Comparison of ENCODE assay signal across 16 cellular contexts in genomic region chr1:85606414-85606800, GRCh38. TPM values are rescaled to one million over a fixed set of nuclear protein-coding genes. Genes with fewer than 3 reads are reported as not detected.
DNase-seq lines count a peak whose midpoint lies in the region; ATAC-seq and TF ChIP-seq lines count a peak whose summit lies in the region.
"Had no signal": no experiment of that assay in that cellular context is flagged by ENCODE, and none has a peak within 500 bp of the region (broad histone marks: within the 10 kb centered on the region; RNA-seq: fewer than 3 reads in every experiment).

No MANE protein-coding gene starts in this region.

- CTCF ChIA-PET in MCF 10A (lab: Yijun Ruan, JAX): interaction anchor here (0.8 to 1.5 kb wide), 4 partner anchors 23 to 52 kb away, joined by 3 to 5 read pairs (median 4); no protein-coding TSS in a partner anchor

- peak overlapping the region; percentile 65 for H3K27ac Mint-ChIP-seq in MCF 10A (ENCODE audit: low read depth, unreplicated experiment)
- H3K27ac Mint-ChIP-seq: activated B cell treated with CpG ODN at 0.5 μM for 24 hours; activated naive CD4-positive, alpha-beta T cell treated with anti-CD3 and anti-CD28 coated beads, Interleukin-2, amount 50 U/mL, for 24 hours had no signal

- no peaks in the 10 kb centered on the region for H3K9me3 Mint-ChIP-seq in MCF 10A (ENCODE audit: unreplicated experiment)
- H3K9me3 Mint-ChIP-seq: activated B cell treated with CpG ODN at 0.5 μM for 24 hours; activated naive CD4-positive, alpha-beta T cell treated with anti-CD3 and anti-CD28 coated beads, Interleukin-2, amount 50 U/mL, for 24 hours had no signal

- H3K4me3 Mint-ChIP-seq in MCF 10A (ENCODE audit: unreplicated experiment): no peak overlapping the region
- H3K4me3 Mint-ChIP-seq: activated B cell treated with CpG ODN at 0.5 μM for 24 hours; activated naive CD4-positive, alpha-beta T cell treated with anti-CD3 and anti-CD28 coated beads, Interleukin-2, amount 50 U/mL, for 24 hours had no signal

- H3K9me3 ChIP-seq in breast epithelium: no peaks in the 10 kb centered on the region
- no peaks in the 10 kb centered on the region for H3K9me3 ChIP-seq in SJSA1 (replicated peaks)
- H3K9me3 ChIP-seq in smooth muscle cell (replicated peaks; ENCODE audit: low read depth): no peaks in the 10 kb centered on the region
- H3K9me3 ChIP-seq: lower lobe of right lung, spleen had no signal

- no peak for TF ChIP-seq POLR2A in breast epithelium (IDR thresholded peaks at IDR 0.05)

- no peaks in the 10 kb centered on the region for H3K27me3 ChIP-seq in breast epithelium
- H3K27me3 ChIP-seq in SJSA1 (replicated peaks): no peaks in the 10 kb centered on the region
- no peaks in the 10 kb centered on the region for H3K27me3 ChIP-seq in foreskin keratinocyte
- no peaks in the 10 kb centered on the region for H3K27me3 ChIP-seq in smooth muscle cell (ENCODE audit: low read depth)
- H3K27me3 ChIP-seq: spleen had no signal

- no TSS peak for BruUV-seq in MCF 10A (replicated peaks; lab: Mats Ljungman, UMichigan)

- H3K4me3 ChIP-seq in breast epithelium (no peak overlapping the region), SJSA1 (no peak overlapping the region), smooth muscle cell (no peak overlapping the region)
- H3K4me3 ChIP-seq: lower lobe of right lung, spleen had no signal

- DNase-seq in MCF 10A (ENCODE audit: unreplicated experiment) (no peak), breast epithelium (ENCODE audit: low spot score in 2 of 2) (no peak), SJSA1 (ENCODE audit: low read depth in 1 of 2, low spot score in 2 of 2) (peak in 1 of 2 experiments; percentile 38), foreskin keratinocyte (peak; percentile 40 to 45), smooth muscle cell (lab: John Stamatoyannopoulos, UW; ENCODE audit: unreplicated experiment) (no peak), caudate nucleus (lab: John Stamatoyannopoulos, UW) (no peak), NCI-H2107 (lab: John Stamatoyannopoulos, UW) (no peak), SK-N-DZ (ENCODE audit: low spot score) (no peak)
- DNase-seq: 8988T, activated B cell treated with CpG ODN at 0.5 μM for 24 hours, cerebellar nuclear complex, lower lobe of right lung, NCI-H2171 treated with DMSO at 0.1 percent for 48 hours, spleen had no signal

- no peak for TF ChIP-seq CTCF in MCF 10A (IDR thresholded peaks at IDR 0.05; ENCODE audit: unreplicated experiment)
- no peak for TF ChIP-seq CTCF in breast epithelium (IDR thresholded peaks at IDR 0.05)
- no peak for TF ChIP-seq CTCF in foreskin keratinocyte (conservative IDR thresholded peaks at IDR 0.05)
- TF ChIP-seq CTCF in smooth muscle cell (IDR thresholded peaks at IDR 0.05; ENCODE audit: borderline replicate concordance, insufficient read depth, poor library complexity, severe bottlenecking): no peak

- H2AFZ ChIP-seq in smooth muscle cell (ENCODE audit: low read depth): no peak overlapping the region

- peak overlapping the region; percentile 24 for H3K4me2 ChIP-seq in smooth muscle cell

- H3K27me3 Mint-ChIP-seq in MCF 10A (ENCODE audit: insufficient read depth, unreplicated experiment): no peaks in the 10 kb centered on the region
- H3K27me3 Mint-ChIP-seq: activated B cell treated with CpG ODN at 0.5 μM for 24 hours; activated naive CD4-positive, alpha-beta T cell treated with anti-CD3 and anti-CD28 coated beads, Interleukin-2, amount 50 U/mL, for 24 hours had no signal

- H3K4me1 Mint-ChIP-seq in MCF 10A (ENCODE audit: insufficient read depth, unreplicated experiment): peaks cover 28% of the 10 kb centered on the region
- H3K4me1 Mint-ChIP-seq: activated B cell treated with CpG ODN at 0.5 μM for 24 hours; activated naive CD4-positive, alpha-beta T cell treated with anti-CD3 and anti-CD28 coated beads, Interleukin-2, amount 50 U/mL, for 24 hours had no signal

- peak overlapping the region; percentile 11 for H3K9ac ChIP-seq in smooth muscle cell (ENCODE audit: low read depth)

- POLR2A ChIA-PET in MCF 10A (lab: Yijun Ruan, JAX): interaction anchor here (0.7 to 1.7 kb wide), 5 partner anchors 16 to 244 kb away, joined by 3 to 10 read pairs (median 4); partner anchors contain the start of gene CCN1

- peaks cover 0 to 5% of the 10 kb centered on the region in 2 donors for H3K4me1 ChIP-seq in breast epithelium
- H3K4me1 ChIP-seq in SJSA1 (replicated peaks): peaks cover 54% of the 10 kb centered on the region
- peaks cover 27% of the 10 kb centered on the region for H3K4me1 ChIP-seq in foreskin keratinocyte
- H3K4me1 ChIP-seq in smooth muscle cell (ENCODE audit: low read depth): peaks cover 16% of the 10 kb centered on the region
- H3K4me1 ChIP-seq: spleen had no signal

- H3F3A ChIP-seq in smooth muscle cell (ENCODE audit: low read depth): peaks cover 9% of the 10 kb centered on the region

- ATAC-seq in foreskin keratinocyte: no peak

- no peaks in the 10 kb centered on the region for H4K20me1 ChIP-seq in smooth muscle cell (ENCODE audit: low read depth)

- intact Hi-C loops in MCF 10A (cut with micrococcal nuclease): no loop called here
- intact Hi-C loops in breast epithelium (cut with DNase I; ENCODE audit: low total_unique reads): no loop called here

- 85% methylated on average over 4 of the region's 4 CpGs for WGBS in smooth muscle cell (ENCODE audit: low lambda C conversion rate)

- H3K79me2 ChIP-seq in smooth muscle cell (ENCODE audit: low read depth): no peaks in the 10 kb centered on the region

- H3K36me3 ChIP-seq in breast epithelium: no peaks in the 10 kb centered on the region
- H3K36me3 ChIP-seq in SJSA1: no peaks in the 10 kb centered on the region
- H3K36me3 ChIP-seq in smooth muscle cell (ENCODE audit: low read depth): no peaks in the 10 kb centered on the region
- H3K36me3 ChIP-seq: lower lobe of right lung, spleen had no signal

- H3K36me3 Mint-ChIP-seq in MCF 10A (ENCODE audit: insufficient read depth, unreplicated experiment): no peaks in the 10 kb centered on the region

- H3K27ac ChIP-seq in breast epithelium (no peak overlapping the region), SJSA1 (peak overlapping the region; percentile 82), foreskin keratinocyte (no peak overlapping the region), smooth muscle cell (ENCODE audit: low read depth) (peak overlapping the region; percentile 82), caudate nucleus (ENCODE audit: low read depth, low read length) (no peak overlapping the region)
- H3K27ac ChIP-seq: HL-60, lower lobe of right lung, spleen had no signal

RNA-seq across cellular contexts. Expression of gene CCN1, which starts 25.8 kb away (rescaled TPM):
- total RNA-seq in MCF 10A (2022): 37.3 and 90.2 TPM in 2 replicates
- total RNA-seq in breast epithelium: 100 to 1,000 TPM; 109 to 243 (median 110) TPM
- 47.8 and 65.3 TPM in 2 replicates for total RNA-seq in SJSA1 (2014; rRNA removed; shearing (Covaris generic))
- 162 and 169 TPM in 2 replicates for total RNA-seq in foreskin keratinocyte
- polyA plus RNA-seq in foreskin keratinocyte: 223 and 246 TPM in 2 replicates
- 440 and 450 TPM in 2 replicates for total RNA-seq in smooth muscle cell
- polyA plus RNA-seq in smooth muscle cell: 1,412 and 1,766 TPM in 2 replicates
- 0.12 and 0.13 TPM in 2 replicates for polyA plus RNA-seq in SK-N-DZ (2014; cell fraction: cytosol; rRNA removed)
- polyA plus RNA-seq in SK-N-DZ (2014; cell fraction: nucleus; rRNA removed): 0.08 and 1.3 TPM in 2 replicates
- total RNA-seq: activated B cell treated with CpG ODN at 0.5 μM for 24 hours had no signal

Comparison
In these comparisons a context has a peak if more than half of its experiments do, and no peak if none do; other contexts are left out.
1. DNase-seq: peak in foreskin keratinocyte (2 of 2); none in MCF 10A (single experiment), breast epithelium (0 of 2), smooth muscle cell (single experiment), caudate nucleus (0 of 61), NCI-H2107 (single experiment) and SK-N-DZ (single experiment).
2. H3K27ac ChIP-seq: peak in SJSA1 (single experiment) and smooth muscle cell (single experiment); none in breast epithelium (0 of 2), foreskin keratinocyte (single experiment) and caudate nucleus (single experiment).